In the genomic region with DNA sequence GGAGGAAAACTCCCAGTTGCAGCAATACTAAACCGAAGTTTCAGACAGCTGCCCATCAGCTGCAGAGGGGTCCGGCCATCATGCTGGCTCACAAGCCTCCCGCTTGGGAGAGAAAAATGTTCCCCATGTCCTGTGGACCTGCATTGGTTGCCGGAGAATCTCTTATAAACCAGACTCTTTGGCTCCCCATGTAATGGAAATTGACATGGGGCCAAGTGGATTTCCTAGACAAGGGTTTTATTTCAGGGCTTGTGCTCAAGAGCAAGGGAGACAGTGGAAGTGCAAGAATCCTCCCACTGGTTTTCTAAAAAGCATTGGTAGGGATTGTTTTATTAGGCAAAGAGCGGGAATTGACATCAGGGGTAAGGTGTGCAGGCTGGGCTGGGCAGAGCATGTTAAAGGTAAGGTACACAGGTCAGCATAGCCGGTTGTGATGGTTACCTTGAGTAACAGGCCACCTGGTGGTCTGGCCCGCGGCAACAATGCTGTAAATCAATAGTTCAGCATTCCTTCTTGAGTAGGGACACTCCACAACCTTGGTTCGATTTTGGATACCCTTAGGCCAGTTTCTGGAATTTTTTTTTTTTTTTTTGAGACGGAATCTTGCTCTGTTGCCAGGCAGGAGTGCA, we compare ENCODE assay signal across 1 cellular context.
TF ChIP-seq lines count a peak whose summit lies in the region.

No MANE protein-coding gene starts in this region.

TF ChIP-seq in WTC11, 78 proteins besides CTCF, POLR2A, EP300 and RAD21 (continued from another document):
- TF ChIP-seq, protein P1, sequence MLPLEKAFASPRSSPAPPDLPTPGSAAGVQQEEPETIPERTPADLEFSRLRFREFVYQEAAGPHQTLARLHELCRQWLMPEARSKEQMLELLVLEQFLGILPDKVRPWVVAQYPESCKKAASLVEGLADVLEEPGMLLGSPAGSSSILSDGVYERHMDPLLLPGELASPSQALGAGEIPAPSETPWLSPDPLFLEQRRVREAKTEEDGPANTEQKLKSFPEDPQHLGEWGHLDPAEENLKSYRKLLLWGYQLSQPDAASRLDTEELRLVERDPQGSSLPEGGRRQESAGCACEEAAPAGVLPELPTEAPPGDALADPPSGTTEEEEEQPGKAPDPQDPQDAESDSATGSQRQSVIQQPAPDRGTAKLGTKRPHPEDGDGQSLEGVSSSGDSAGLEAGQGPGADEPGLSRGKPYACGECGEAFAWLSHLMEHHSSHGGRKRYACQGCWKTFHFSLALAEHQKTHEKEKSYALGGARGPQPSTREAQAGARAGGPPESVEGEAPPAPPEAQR (CRISPR knock-in tag; IDR thresholded peaks at IDR 0.05): no peak
- TF ChIP-seq, protein P2, sequence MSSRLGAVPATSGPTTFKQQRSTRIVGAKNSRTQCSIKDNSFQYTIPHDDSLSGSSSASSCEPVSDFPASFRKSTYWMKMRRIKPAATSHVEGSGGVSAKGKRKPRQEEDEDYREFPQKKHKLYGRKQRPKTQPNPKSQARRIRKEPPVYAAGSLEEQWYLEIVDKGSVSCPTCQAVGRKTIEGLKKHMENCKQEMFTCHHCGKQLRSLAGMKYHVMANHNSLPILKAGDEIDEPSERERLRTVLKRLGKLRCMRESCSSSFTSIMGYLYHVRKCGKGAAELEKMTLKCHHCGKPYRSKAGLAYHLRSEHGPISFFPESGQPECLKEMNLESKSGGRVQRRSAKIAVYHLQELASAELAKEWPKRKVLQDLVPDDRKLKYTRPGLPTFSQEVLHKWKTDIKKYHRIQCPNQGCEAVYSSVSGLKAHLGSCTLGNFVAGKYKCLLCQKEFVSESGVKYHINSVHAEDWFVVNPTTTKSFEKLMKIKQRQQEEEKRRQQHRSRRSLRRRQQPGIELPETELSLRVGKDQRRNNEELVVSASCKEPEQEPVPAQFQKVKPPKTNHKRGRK (CRISPR knock-in tag; IDR thresholded peaks at IDR 0.05; ENCODE audit: borderline replicate concordance): no peak
- no peak for TF ChIP-seq FOXJ3 (CRISPR knock-in tag; IDR thresholded peaks at IDR 0.05; ENCODE audit: borderline replicate concordance)
- TF ChIP-seq STAT6 (CRISPR knock-in tag; conservative IDR thresholded peaks at IDR 0.05; ENCODE audit: low read depth): no peak
- TF ChIP-seq ESRRA (CRISPR knock-in tag; IDR thresholded peaks at IDR 0.05; ENCODE audit: borderline replicate concordance): no peak
- no peak for TF ChIP-seq TP53 (CRISPR knock-in tag; IDR thresholded peaks at IDR 0.05)
- no peak for TF ChIP-seq GTF2I (CRISPR knock-in tag; conservative IDR thresholded peaks at IDR 0.05)
- TF ChIP-seq OVOL2 (CRISPR knock-in tag; IDR thresholded peaks at IDR 0.05; ENCODE audit: borderline replicate concordance): no peak
- TF ChIP-seq NR3C1 (CRISPR knock-in tag; conservative IDR thresholded peaks at IDR 0.05; ENCODE audit: low read depth): no peak
- no peak for TF ChIP-seq CREB1 (CRISPR knock-in tag; IDR thresholded peaks at IDR 0.05)
- no peak for TF ChIP-seq PRRX2 (CRISPR knock-in tag; IDR thresholded peaks at IDR 0.05)
- no peak for TF ChIP-seq ZNF671 (CRISPR knock-in tag; IDR thresholded peaks at IDR 0.05)
- TF ChIP-seq ERG (CRISPR knock-in tag; IDR thresholded peaks at IDR 0.05): no peak
- TF ChIP-seq IRF2 (CRISPR knock-in tag; IDR thresholded peaks at IDR 0.05; ENCODE audit: borderline replicate concordance, low read depth): no peak
